In genomic region chr20:53422039-53422438, GRCh38 we compare ENCODE assay signal across 29 cellular contexts.
"Had no signal": no experiment of that assay in that cellular context is flagged by ENCODE, and none has a peak within 500 bp of the region (broad histone marks: within the 10 kb centered on the region; RNA-seq: fewer than 3 reads in every experiment).

No MANE protein-coding gene starts in this region.

- H3K9me3 Mint-ChIP-seq: effector memory CD8-positive, alpha-beta T cell; endodermal cell had no signal

- H3K4me3 Mint-ChIP-seq: dendritic cell treated with granulocyte-macrophage colony-stimulating factor and Interleukin-4, amounts not matched to agents 40 ng/mL and 50 ng/mL, for 4 days; effector memory CD8-positive, alpha-beta T cell; endodermal cell had no signal

- ATAC-seq: effector memory CD8-positive, alpha-beta T cell; esophagus mucosa; foreskin keratinocyte; gastrocnemius medialis; gastroesophageal sphincter; heart left ventricle; heart right ventricle had no signal

- H3K27ac Mint-ChIP-seq: dendritic cell treated with granulocyte-macrophage colony-stimulating factor and Interleukin-4, amounts not matched to agents 40 ng/mL and 50 ng/mL, for 4 days; effector memory CD8-positive, alpha-beta T cell; endodermal cell had no signal

- H3K9me3 ChIP-seq: colonic mucosa, esophagus muscularis mucosa, esophagus squamous epithelium, gastrocnemius medialis, gastroesophageal sphincter, heart left ventricle, heart right ventricle had no signal

- H3K27me3 ChIP-seq: colonic mucosa, esophagus muscularis mucosa, esophagus squamous epithelium, foreskin keratinocyte, gastrocnemius medialis, gastroesophageal sphincter, heart left ventricle, heart right ventricle had no signal

- FAIRE-seq: colon, endometrium, endothelial cell of umbilical vein, frontal cortex had no signal

- H3K36me3 ChIP-seq: colonic mucosa, esophagus muscularis mucosa, esophagus squamous epithelium, gastrocnemius medialis, gastroesophageal sphincter, heart left ventricle, heart right ventricle had no signal

- DNase-seq: colonic mucosa; cortex of kidney; dermis blood vessel endothelial cell; dorsolateral prefrontal cortex; effector CD4-positive, alpha-beta T cell; effector CD8-positive, alpha-beta T cell; effector memory CD4-positive, alpha-beta T cell; effector memory CD8-positive, alpha-beta T cell; endodermal cell; erythroblast; esophagus squamous epithelium; foreskin fibroblast; foreskin keratinocyte; foreskin melanocyte; gastrocnemius medialis; glutamatergic neuron; head of caudate nucleus; heart left ventricle; heart right ventricle had no signal

- H3K4me3 ChIP-seq: colonic mucosa, coronary artery, dorsolateral prefrontal cortex, esophagus muscularis mucosa, esophagus squamous epithelium, gastrocnemius medialis, gastroesophageal sphincter, heart left ventricle, heart right ventricle had no signal

- H3K27ac ChIP-seq: colonic mucosa, coronary artery, dorsolateral prefrontal cortex, epithelial cell of prostate, esophagus muscularis mucosa, esophagus squamous epithelium, foreskin keratinocyte, gastrocnemius medialis, gastroesophageal sphincter, heart left ventricle, heart right ventricle had no signal

- H3K4me1 ChIP-seq: colonic mucosa, esophagus muscularis mucosa, esophagus squamous epithelium, foreskin keratinocyte, gastrocnemius medialis, gastroesophageal sphincter, heart left ventricle had no signal
